In the genomic region with DNA sequence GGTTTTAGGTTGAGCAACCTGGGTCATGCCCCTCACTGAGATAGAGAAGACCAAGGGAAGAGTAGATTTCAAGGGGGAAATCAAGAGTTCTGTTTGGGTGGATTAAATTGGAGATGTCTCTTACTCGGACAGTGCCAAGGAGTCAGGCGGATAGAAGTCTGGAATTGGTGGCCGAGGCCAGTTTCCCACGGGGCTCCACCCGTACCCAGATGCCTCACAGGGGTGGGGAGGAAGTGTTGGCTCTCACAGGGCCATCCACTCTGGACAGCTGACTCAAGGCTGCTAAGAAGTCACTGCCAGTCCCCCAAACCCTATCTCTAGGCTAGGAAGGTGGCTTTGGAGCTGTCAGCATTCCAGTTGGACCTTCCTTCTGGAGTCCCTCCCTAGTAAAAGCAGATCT, we compare ENCODE assay signal across 1 cellular context.
TF ChIP-seq lines count a peak whose summit lies in the region.

No MANE protein-coding gene starts in this region.

TF ChIP-seq in GM23338, 12 proteins besides CTCF, POLR2A, EP300 and RAD21:
- TF ChIP-seq, protein P1, sequence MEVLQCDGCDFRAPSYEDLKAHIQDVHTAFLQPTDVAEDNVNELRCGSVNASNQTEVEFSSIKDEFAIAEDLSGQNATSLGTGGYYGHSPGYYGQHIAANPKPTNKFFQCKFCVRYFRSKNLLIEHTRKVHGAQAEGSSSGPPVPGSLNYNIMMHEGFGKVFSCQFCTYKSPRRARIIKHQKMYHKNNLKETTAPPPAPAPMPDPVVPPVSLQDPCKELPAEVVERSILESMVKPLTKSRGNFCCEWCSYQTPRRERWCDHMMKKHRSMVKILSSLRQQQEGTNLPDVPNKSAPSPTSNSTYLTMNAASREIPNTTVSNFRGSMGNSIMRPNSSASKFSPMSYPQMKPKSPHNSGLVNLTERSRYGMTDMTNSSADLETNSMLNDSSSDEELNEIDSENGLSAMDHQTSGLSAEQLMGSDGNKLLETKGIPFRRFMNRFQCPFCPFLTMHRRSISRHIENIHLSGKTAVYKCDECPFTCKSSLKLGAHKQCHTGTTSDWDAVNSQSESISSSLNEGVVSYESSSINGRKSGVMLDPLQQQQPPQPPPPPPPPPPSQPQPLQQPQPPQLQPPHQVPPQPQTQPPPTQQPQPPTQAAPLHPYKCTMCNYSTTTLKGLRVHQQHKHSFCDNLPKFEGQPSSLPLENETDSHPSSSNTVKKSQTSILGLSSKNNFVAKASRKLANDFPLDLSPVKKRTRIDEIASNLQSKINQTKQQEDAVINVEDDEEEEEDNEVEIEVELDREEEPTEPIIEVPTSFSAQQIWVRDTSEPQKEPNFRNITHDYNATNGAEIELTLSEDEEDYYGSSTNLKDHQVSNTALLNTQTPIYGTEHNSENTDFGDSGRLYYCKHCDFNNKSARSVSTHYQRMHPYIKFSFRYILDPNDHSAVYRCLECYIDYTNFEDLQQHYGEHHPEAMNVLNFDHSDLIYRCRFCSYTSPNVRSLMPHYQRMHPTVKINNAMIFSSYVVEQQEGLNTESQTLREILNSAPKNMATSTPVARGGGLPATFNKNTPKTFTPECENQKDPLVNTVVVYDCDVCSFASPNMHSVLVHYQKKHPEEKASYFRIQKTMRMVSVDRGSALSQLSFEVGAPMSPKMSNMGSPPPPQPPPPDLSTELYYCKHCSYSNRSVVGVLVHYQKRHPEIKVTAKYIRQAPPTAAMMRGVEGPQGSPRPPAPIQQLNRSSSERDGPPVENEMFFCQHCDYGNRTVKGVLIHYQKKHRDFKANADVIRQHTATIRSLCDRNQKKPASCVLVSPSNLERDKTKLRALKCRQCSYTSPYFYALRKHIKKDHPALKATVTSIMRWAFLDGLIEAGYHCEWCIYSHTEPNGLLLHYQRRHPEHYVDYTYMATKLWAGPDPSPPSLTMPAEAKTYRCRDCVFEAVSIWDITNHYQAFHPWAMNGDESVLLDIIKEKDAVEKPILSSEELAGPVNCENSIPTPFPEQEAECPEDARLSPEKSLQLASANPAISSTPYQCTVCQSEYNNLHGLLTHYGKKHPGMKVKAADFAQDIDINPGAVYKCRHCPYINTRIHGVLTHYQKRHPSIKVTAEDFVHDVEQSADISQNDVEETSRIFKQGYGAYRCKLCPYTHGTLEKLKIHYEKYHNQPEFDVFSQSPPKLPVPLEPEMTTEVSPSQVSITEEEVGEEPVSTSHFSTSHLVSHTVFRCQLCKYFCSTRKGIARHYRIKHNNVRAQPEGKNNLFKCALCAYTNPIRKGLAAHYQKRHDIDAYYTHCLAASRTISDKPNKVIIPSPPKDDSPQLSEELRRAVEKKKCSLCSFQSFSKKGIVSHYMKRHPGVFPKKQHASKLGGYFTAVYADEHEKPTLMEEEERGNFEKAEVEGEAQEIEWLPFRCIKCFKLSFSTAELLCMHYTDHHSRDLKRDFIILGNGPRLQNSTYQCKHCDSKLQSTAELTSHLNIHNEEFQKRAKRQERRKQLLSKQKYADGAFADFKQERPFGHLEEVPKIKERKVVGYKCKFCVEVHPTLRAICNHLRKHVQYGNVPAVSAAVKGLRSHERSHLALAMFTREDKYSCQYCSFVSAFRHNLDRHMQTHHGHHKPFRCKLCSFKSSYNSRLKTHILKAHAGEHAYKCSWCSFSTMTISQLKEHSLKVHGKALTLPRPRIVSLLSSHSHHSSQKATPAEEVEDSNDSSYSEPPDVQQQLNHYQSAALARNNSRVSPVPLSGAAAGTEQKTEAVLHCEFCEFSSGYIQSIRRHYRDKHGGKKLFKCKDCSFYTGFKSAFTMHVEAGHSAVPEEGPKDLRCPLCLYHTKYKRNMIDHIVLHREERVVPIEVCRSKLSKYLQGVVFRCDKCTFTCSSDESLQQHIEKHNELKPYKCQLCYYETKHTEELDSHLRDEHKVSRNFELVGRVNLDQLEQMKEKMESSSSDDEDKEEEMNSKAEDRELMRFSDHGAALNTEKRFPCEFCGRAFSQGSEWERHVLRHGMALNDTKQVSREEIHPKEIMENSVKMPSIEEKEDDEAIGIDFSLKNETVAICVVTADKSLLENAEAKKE (CRISPR knock-in tag; IDR thresholded peaks at IDR 0.05), result no peak
